1 cellular context compared by ENCODE assay signal in the genomic region with DNA sequence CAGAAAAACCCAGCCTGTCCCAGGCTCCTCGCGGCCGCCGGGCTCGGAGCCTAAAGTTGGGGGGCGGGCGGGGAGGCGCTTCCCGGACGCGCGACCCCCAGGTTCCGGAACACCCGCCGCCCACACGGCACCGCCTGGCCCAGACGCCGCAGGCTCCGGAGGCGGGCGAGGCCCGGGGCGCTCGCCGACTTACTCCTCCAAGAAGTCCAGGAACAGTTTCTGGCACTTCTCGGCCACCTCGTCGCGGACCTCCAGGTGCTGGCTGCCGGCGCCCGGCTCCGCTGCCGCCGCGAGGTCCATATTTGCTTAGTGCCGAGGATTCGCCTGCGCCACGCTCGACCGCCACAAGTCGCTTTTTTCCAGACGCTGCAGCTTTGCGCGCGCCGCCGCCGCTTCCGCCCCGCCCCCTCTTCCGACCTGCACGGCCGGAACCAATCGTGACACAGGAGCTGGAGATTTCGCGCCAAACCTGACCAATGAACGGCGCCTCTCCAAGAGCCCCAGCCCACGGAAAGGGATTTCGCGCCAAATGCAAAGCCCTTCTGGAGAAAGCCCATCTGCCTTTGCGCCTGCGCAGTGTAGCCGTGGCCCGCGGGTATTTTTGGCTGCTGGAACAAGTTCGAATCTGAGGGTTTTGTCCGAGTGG.
TF ChIP-seq lines count a peak whose summit lies in the region.

MCM6 (minus strand) TSS at position 378 of the 646 bp plus-strand sequence; CDS start at position 300, 78 bp downstream.

TF ChIP-seq in GM12878, 131 proteins besides CTCF, POLR2A, EP300 and RAD21 (continued from another document and continues in another):
- no peak for TF ChIP-seq MLLT1 (IDR thresholded peaks at IDR 0.05)
- no peak; a peak in 1 of 4 replicates for TF ChIP-seq IKZF2 (IDR thresholded peaks at IDR 0.05)
- TF ChIP-seq FOS (IDR thresholded peaks at IDR 0.05; ENCODE audit: borderline replicate concordance, extremely low read depth, insufficient read length), result peak; percentile 19
- peak in 1 of 2 experiments; percentile 10; a peak in 1 of 4 replicates for TF ChIP-seq BHLHE40 (IDR thresholded peaks at IDR 0.05; ENCODE audit: borderline replicate concordance in 1 of 2, low read depth in 2 of 2, low read length in 1 of 2)
- TF ChIP-seq IKZF1 (conservative IDR thresholded peaks at IDR 0.05), result peak; percentile 79; the same call in 1 of the 2 replicates
- TF ChIP-seq CHD2 (IDR thresholded peaks at IDR 0.05; ENCODE audit: borderline replicate concordance, low read depth, low read length), result peak; percentile 78
- no peak for TF ChIP-seq KAT2A (conservative IDR thresholded peaks at IDR 0.05; ENCODE audit: control insufficient read depth, low read depth, low read length)
- TF ChIP-seq CREM (IDR thresholded peaks at IDR 0.05; ENCODE audit: low read depth), result peak; percentile 95
- no peak for TF ChIP-seq YBX1 (IDR thresholded peaks at IDR 0.05)
- TF ChIP-seq MEF2B (IDR thresholded peaks at IDR 0.05; ENCODE audit: partially characterized antibody, poor library complexity, severe bottlenecking), result peak; percentile 44
- TF ChIP-seq BRCA1 (IDR thresholded peaks at IDR 0.05; ENCODE audit: low read depth, low read length), result no peak
- TF ChIP-seq HCFC1 (IDR thresholded peaks at IDR 0.05; ENCODE audit: low read length), result 0 out of 2 replicates have a peak, but pooled peaks have one; percentile 22
- peak; percentile 35 for TF ChIP-seq RUNX3 (IDR thresholded peaks at IDR 0.05; ENCODE audit: low read length)
- TF ChIP-seq, protein P1, sequence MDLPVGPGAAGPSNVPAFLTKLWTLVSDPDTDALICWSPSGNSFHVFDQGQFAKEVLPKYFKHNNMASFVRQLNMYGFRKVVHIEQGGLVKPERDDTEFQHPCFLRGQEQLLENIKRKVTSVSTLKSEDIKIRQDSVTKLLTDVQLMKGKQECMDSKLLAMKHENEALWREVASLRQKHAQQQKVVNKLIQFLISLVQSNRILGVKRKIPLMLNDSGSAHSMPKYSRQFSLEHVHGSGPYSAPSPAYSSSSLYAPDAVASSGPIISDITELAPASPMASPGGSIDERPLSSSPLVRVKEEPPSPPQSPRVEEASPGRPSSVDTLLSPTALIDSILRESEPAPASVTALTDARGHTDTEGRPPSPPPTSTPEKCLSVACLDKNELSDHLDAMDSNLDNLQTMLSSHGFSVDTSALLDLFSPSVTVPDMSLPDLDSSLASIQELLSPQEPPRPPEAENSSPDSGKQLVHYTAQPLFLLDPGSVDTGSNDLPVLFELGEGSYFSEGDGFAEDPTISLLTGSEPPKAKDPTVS (IDR thresholded peaks at IDR 0.05; ENCODE audit: low read depth, low read length), result no peak
- TF ChIP-seq, protein P2, sequence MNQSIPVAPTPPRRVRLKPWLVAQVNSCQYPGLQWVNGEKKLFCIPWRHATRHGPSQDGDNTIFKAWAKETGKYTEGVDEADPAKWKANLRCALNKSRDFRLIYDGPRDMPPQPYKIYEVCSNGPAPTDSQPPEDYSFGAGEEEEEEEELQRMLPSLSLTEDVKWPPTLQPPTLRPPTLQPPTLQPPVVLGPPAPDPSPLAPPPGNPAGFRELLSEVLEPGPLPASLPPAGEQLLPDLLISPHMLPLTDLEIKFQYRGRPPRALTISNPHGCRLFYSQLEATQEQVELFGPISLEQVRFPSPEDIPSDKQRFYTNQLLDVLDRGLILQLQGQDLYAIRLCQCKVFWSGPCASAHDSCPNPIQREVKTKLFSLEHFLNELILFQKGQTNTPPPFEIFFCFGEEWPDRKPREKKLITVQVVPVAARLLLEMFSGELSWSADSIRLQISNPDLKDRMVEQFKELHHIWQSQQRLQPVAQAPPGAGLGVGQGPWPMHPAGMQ (IDR thresholded peaks at IDR 0.05; ENCODE audit: borderline replicate concordance), result no peak
- no peak for TF ChIP-seq ZNF622 (IDR thresholded peaks at IDR 0.05)
- TF ChIP-seq E4F1 (IDR thresholded peaks at IDR 0.05; ENCODE audit: borderline replicate concordance, partially characterized antibody), result peak; percentile 64
- peak; percentile 45; the same call in 1 of the 2 replicates for TF ChIP-seq POLR2AphosphoS2 (IDR thresholded peaks at IDR 0.05; ENCODE audit: low read depth, low read length)
- no peak for TF ChIP-seq CHD1 (IDR thresholded peaks at IDR 0.05; ENCODE audit: low read depth, low read length)
- no peak for TF ChIP-seq ZNF207 (IDR thresholded peaks at IDR 0.05; ENCODE audit: borderline replicate concordance)
- TF ChIP-seq TAF1 (IDR thresholded peaks at IDR 0.05; ENCODE audit: borderline replicate concordance, low read depth, low read length), result peak; percentile 68
- TF ChIP-seq STAT3 (IDR thresholded peaks at IDR 0.05; ENCODE audit: low read depth, low read length), result no peak
- TF ChIP-seq CREB1 (IDR thresholded peaks at IDR 0.05; ENCODE audit: low read depth), result peak; percentile 96
- TF ChIP-seq, protein P3, sequence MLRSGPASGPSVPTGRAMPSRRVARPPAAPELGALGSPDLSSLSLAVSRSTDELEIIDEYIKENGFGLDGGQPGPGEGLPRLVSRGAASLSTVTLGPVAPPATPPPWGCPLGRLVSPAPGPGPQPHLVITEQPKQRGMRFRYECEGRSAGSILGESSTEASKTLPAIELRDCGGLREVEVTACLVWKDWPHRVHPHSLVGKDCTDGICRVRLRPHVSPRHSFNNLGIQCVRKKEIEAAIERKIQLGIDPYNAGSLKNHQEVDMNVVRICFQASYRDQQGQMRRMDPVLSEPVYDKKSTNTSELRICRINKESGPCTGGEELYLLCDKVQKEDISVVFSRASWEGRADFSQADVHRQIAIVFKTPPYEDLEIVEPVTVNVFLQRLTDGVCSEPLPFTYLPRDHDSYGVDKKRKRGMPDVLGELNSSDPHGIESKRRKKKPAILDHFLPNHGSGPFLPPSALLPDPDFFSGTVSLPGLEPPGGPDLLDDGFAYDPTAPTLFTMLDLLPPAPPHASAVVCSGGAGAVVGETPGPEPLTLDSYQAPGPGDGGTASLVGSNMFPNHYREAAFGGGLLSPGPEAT (IDR thresholded peaks at IDR 0.05; ENCODE audit: low read depth), result no peak
- TF ChIP-seq E2F8 (IDR thresholded peaks at IDR 0.05; ENCODE audit: low read depth, partially characterized antibody), result peak; percentile 100
- TF ChIP-seq SKIL (IDR thresholded peaks at IDR 0.05; ENCODE audit: low read depth, poor library complexity, severe bottlenecking), result no peak
- TF ChIP-seq SUPT20H (IDR thresholded peaks at IDR 0.05; ENCODE audit: borderline replicate concordance, control insufficient read depth, low read depth, low read length), result no peak
- TF ChIP-seq SIX5 (IDR thresholded peaks at IDR 0.05; ENCODE audit: low read depth, low read length, severe bottlenecking), result no peak
- TF ChIP-seq PML (IDR thresholded peaks at IDR 0.05; ENCODE audit: low read length), result peak; percentile 68
- TF ChIP-seq POU2F2 (IDR thresholded peaks at IDR 0.05; ENCODE audit: borderline replicate concordance, low read depth, low read length), result peak; percentile 31; the same call in 1 of the 3 replicates
- peak; percentile 73 for TF ChIP-seq GATAD2B (conservative IDR thresholded peaks at IDR 0.05; ENCODE audit: low read depth)
- TF ChIP-seq TCF12 (IDR thresholded peaks at IDR 0.05; ENCODE audit: low read depth, low read length), result no peak
- no peak for TF ChIP-seq PRDM15 (CRISPR knock-in tag; IDR thresholded peaks at IDR 0.05)
- no peak; the same call in 1 of the 2 replicates for TF ChIP-seq TBL1XR1 (IDR thresholded peaks at IDR 0.05; ENCODE audit: low read depth, low read length)
- TF ChIP-seq EED (IDR thresholded peaks at IDR 0.05; ENCODE audit: low read depth), result no peak
- TF ChIP-seq ZNF217 (IDR thresholded peaks at IDR 0.05), result no peak
- peak; percentile 64 for TF ChIP-seq DPF2 (IDR thresholded peaks at IDR 0.05)
- no peak for TF ChIP-seq PAX8 (IDR thresholded peaks at IDR 0.05)
- TF ChIP-seq RBBP5 (conservative IDR thresholded peaks at IDR 0.05), result no peak
- TF ChIP-seq ATF3 (IDR thresholded peaks at IDR 0.05; ENCODE audit: borderline replicate concordance, extremely low read depth, low read depth, low read length), result no peak
- TF ChIP-seq FOXM1 (IDR thresholded peaks at IDR 0.05; ENCODE audit: low read depth, low read length), result peak; percentile 14; the same call in 1 of the 2 replicates
- no peak for TF ChIP-seq JUND (IDR thresholded peaks at IDR 0.05; ENCODE audit: low read depth, low read length)
- TF ChIP-seq SPI1 (IDR thresholded peaks at IDR 0.05; ENCODE audit: borderline replicate concordance, insufficient read depth, low read depth, low read length), result no peak
